Comparison of ENCODE assay signal across 8 cellular contexts in genomic region chr2:218259099-218259921, GRCh38. TPM values are rescaled to one million over a fixed set of nuclear protein-coding genes. Genes with fewer than 3 reads are reported as not detected.
DNase-seq lines count a peak whose midpoint lies in the region; ATAC-seq and TF ChIP-seq lines count a peak whose summit lies in the region.

No MANE protein-coding gene starts in this region.

- peaks cover under 1 to 39% of the 10 kb centered on the region in 2 donors for H3K36me3 ChIP-seq in psoas muscle (ENCODE audit: insufficient read depth in 1 of 2, low read depth in 1 of 2)

- H3K36me3 Mint-ChIP-seq in WTC11: peaks cover 11% of the 10 kb centered on the region

- peak overlapping the region; percentile 66 for H3K27ac ChIP-seq in psoas muscle

- H3K4me3 ChIP-seq in psoas muscle: peak overlapping the region; percentile 18

- ATAC-seq in WTC11 (no peak), psoas muscle (peak in 3 of 4 donors; percentile 38 to 50 (median 42)), GM18498 (IDR thresholded peaks at IDR 0.05; ENCODE audit: unreplicated experiment) (no peak)

- 57 to 62% (median 61%) methylated on average over 15 of the region's 15 CpGs for WGBS in psoas muscle, 3 donors

- peaks cover 28% of the 10 kb centered on the region for H3K4me1 Mint-ChIP-seq in WTC11

- H3K27me3 ChIP-seq in psoas muscle (ENCODE audit: insufficient read depth in 3 of 3, low read length in 2 of 3): no peaks in the 10 kb centered on the region

- TF ChIP-seq CTCF in WTC11 (IDR thresholded peaks at IDR 0.05): no peak
- TF ChIP-seq CTCF in psoas muscle (IDR thresholded peaks at IDR 0.05): no peak

- H3K4me1 ChIP-seq in psoas muscle: peaks cover 14% of the 10 kb centered on the region

- H3K9me3 Mint-ChIP-seq in WTC11: no peaks in the 10 kb centered on the region

- H3K4me3 Mint-ChIP-seq in WTC11: no peak overlapping the region

- peak overlapping the region; percentile 79 for H3K27ac Mint-ChIP-seq in WTC11

- CTCF ChIA-PET in WTC11 (lab: Charles Lee): interaction anchor here (0.9 to 5.8 kb wide), 6 partner anchors 12 to 265 kb away, joined by 3 to 43 read pairs (median 4); partner anchors contain the start of genes AAMP, PNKD and TMBIM1

- POLR2A ChIA-PET in WTC11 (lab: Charles Lee): no interaction called here

- no peaks in the 10 kb centered on the region for H3K9me3 ChIP-seq in psoas muscle

- H3K27me3 Mint-ChIP-seq in WTC11 (ENCODE audit: low read depth): peaks cover 3% of the 10 kb centered on the region; the same call in 1 of the 2 replicates

- intact Hi-C loops in cardiac septum (cut with DNase I) (loop anchor here (5.0 kb wide), 1 partner anchor 72 kb away; no protein-coding TSS in a partner anchor), psoas muscle (cut with DNase I) (loop anchor here (5.0 kb wide), 1 partner anchor 72 kb away; no protein-coding TSS in a partner anchor)

- DNase-seq in GM04503 (ENCODE audit: low read depth) (peak; percentile 19), WTC11 (ENCODE audit: low spot score) (no peak), cardiac septum (ENCODE audit: low spot score) (peak; percentile 83), psoas muscle (peak; percentile 60 to 78), midbrain (lab: John Stamatoyannopoulos, UW) (no peak), HuH-7.5 (ENCODE audit: low spot score) (no peak)
- DNase-seq in stimulated activated CD4-positive, alpha-beta T cell treated with anti-CD3 and anti-CD28 coated beads, Interleukin-4, amount 100 ng/mL, for 4 hours: no peak

TF ChIP-seq in WTC11, 78 proteins besides CTCF, POLR2A, EP300 and RAD21:
- TF ChIP-seq, protein P1, sequence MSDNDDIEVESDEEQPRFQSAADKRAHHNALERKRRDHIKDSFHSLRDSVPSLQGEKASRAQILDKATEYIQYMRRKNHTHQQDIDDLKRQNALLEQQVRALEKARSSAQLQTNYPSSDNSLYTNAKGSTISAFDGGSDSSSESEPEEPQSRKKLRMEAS (CRISPR knock-in tag; IDR thresholded peaks at IDR 0.05): 0 out of 2 replicates have a peak, but pooled peaks have one; percentile 25
- TF ChIP-seq, protein P2, sequence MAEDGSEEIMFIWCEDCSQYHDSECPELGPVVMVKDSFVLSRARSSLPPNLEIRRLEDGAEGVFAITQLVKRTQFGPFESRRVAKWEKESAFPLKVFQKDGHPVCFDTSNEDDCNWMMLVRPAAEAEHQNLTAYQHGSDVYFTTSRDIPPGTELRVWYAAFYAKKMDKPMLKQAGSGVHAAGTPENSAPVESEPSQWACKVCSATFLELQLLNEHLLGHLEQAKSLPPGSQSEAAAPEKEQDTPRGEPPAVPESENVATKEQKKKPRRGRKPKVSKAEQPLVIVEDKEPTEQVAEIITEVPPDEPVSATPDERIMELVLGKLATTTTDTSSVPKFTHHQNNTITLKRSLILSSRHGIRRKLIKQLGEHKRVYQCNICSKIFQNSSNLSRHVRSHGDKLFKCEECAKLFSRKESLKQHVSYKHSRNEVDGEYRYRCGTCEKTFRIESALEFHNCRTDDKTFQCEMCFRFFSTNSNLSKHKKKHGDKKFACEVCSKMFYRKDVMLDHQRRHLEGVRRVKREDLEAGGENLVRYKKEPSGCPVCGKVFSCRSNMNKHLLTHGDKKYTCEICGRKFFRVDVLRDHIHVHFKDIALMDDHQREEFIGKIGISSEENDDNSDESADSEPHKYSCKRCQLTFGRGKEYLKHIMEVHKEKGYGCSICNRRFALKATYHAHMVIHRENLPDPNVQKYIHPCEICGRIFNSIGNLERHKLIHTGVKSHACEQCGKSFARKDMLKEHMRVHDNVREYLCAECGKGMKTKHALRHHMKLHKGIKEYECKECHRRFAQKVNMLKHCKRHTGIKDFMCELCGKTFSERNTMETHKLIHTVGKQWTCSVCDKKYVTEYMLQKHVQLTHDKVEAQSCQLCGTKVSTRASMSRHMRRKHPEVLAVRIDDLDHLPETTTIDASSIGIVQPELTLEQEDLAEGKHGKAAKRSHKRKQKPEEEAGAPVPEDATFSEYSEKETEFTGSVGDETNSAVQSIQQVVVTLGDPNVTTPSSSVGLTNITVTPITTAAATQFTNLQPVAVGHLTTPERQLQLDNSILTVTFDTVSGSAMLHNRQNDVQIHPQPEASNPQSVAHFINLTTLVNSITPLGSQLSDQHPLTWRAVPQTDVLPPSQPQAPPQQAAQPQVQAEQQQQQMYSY (CRISPR knock-in tag; IDR thresholded peaks at IDR 0.05): no peak

RNA-seq across cellular contexts. Expression of gene GPBAR1, which starts 1.5 kb away (rescaled TPM):
- total RNA-seq in WTC11 (2021): 0.20 to 0.39 TPM (median 0.25 TPM) in 3 replicates
- total RNA-seq in cardiac septum: 1.2 TPM
- under 1 TPM; 0.24 to 0.74 (median 0.24) TPM for total RNA-seq in psoas muscle
- polyA plus RNA-seq in psoas muscle: under 1 TPM; 0.45 to 0.59 (median 0.56) TPM

RNA-seq across cellular contexts. Expression of gene AAMP, which starts 10.6 kb away (rescaled TPM):
- total RNA-seq in WTC11 (2021) (113 to 125 TPM (median 115 TPM) in 3 replicates), cardiac septum (56.3 TPM), psoas muscle (10 to 100 TPM; 52.7 to 70.6 (median 62.5) TPM)
- polyA plus RNA-seq in psoas muscle: 100 to 1,000 TPM in 2 of 3 donors, 10 to 100 TPM in 1; 73.8 to 120 (median 115) TPM

RNA-seq across cellular contexts. Expression of gene PNKD, which starts 11.0 kb away (rescaled TPM):
- total RNA-seq in WTC11 (2021) (45.0 to 49.8 TPM (median 45.8 TPM) in 3 replicates), cardiac septum (72.6 TPM), psoas muscle (10 to 100 TPM; 31.5 to 54.5 (median 41.0) TPM)
- polyA plus RNA-seq in psoas muscle: 10 to 100 TPM; 55.6 to 86.9 (median 68.1) TPM

RNA-seq across cellular contexts. Expression of gene TMBIM1, which starts 33.0 kb away (rescaled TPM):
- total RNA-seq in WTC11 (2021) (23.5 to 30.1 TPM (median 26.5 TPM) in 3 replicates), cardiac septum (143 TPM), psoas muscle (100 to 1,000 TPM; 152 to 197 (median 157) TPM)
- 100 to 1,000 TPM; 167 to 264 (median 228) TPM for polyA plus RNA-seq in psoas muscle

RNA-seq across cellular contexts. Expression of gene ARPC2, which starts 42.3 kb away (rescaled TPM):
- total RNA-seq in WTC11 (2021) (169 to 184 TPM (median 173 TPM) in 3 replicates), cardiac septum (172 TPM), psoas muscle (100 to 1,000 TPM; 150 to 218 (median 188) TPM)
- 100 to 1,000 TPM; 170 to 274 (median 244) TPM for polyA plus RNA-seq in psoas muscle

Comparison
In these comparisons a context has a peak if more than half of its experiments do, and no peak if none do; other contexts are left out.
1. DNase-seq: peak in GM04503 (single experiment), cardiac septum (single experiment) and psoas muscle (2 of 2); none in WTC11 (single experiment), stimulated activated CD4-positive, alpha-beta T cell treated with anti-CD3 and anti-CD28 coated beads, Interleukin-4, amount 100 ng/mL, for 4 hours (0 of 2), midbrain (single experiment) and HuH-7.5 (single experiment).
2. ATAC-seq: peak in psoas muscle (3 of 4); none in WTC11 (single experiment) and GM18498 (single experiment).